14 cellular contexts compared by ENCODE assay signal in the genomic region with DNA sequence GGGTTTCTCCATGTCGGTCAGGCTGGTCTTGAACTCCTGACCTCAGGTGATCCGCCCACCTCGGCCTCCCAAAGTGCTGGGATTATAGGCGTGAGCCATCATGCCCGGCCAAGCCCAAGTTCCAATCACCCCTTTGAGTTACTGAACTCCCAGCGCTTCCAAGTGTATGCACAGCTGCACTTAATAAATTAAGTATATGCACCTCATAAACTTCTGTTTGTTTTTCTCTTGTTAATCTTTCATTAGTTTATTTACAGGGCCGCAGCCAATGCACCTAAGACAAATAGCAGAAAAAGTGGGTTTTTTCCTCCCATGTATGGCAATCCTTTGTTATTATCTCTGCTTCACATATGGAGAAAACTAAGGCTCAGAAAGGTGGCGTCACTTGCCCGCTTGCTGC.
DNase-seq lines count a peak whose midpoint lies in the region; ATAC-seq and TF ChIP-seq lines count a peak whose summit lies in the region.
"Had no signal": no experiment of that assay in that cellular context is flagged by ENCODE, and none has a peak within 500 bp of the region (broad histone marks: within the 10 kb centered on the region; RNA-seq: fewer than 3 reads in every experiment).

No MANE protein-coding gene starts in this region.

- TF ChIP-seq CTCF in VCaP (conservative IDR thresholded peaks at IDR 0.05): no peak

- peak overlapping the region; percentile 52 for H3K27ac ChIP-seq in VCaP
- H3K27ac ChIP-seq: BLaER1 had no signal

- no peak for ATAC-seq in GM19035 (IDR thresholded peaks at IDR 0.05; ENCODE audit: unreplicated experiment)
- ATAC-seq: CD8-positive, alpha-beta T cell had no signal

- DNase-seq in NCI-H1105 treated with DMSO at 0.1 percent for 48 hours (lab: John Stamatoyannopoulos, UW): peak; percentile 31
- no peak for DNase-seq in NCI-H1105 (lab: John Stamatoyannopoulos, UW)
- DNase-seq in COLO668 (lab: John Stamatoyannopoulos, UW; ENCODE audit: unreplicated experiment): peak; percentile 20
- peak; percentile 91 for DNase-seq in NCI-H69 (lab: John Stamatoyannopoulos, UW)
- no peak for DNase-seq in stimulated activated CD4-positive, alpha-beta T cell treated with anti-CD3 and anti-CD28 coated beads, Interleukin-4, amount 100 ng/mL, for 1 hour
- no peak for DNase-seq in SW480 (ENCODE audit: low spot score)
- DNase-seq: 8988T; CD8-positive, alpha-beta T cell; COR-L47; DMS79 treated with DMSO at 0.1 percent for 48 hours; GF-D8 had no signal

Comparison
In these comparisons a context has a peak if more than half of its experiments do, and no peak if none do; other contexts are left out.
1. DNase-seq: peak in NCI-H1105 treated with DMSO at 0.1 percent for 48 hours (single experiment), COLO668 (single experiment) and NCI-H69 (single experiment); none in NCI-H1105 (single experiment), stimulated activated CD4-positive, alpha-beta T cell treated with anti-CD3 and anti-CD28 coated beads, Interleukin-4, amount 100 ng/mL, for 1 hour (single experiment) and SW480 (single experiment).